ENCODE assay signal across 2 cellular contexts in genomic region chrY:24824184-24824879, GRCh38. TPM values are rescaled to one million over a fixed set of nuclear protein-coding genes. Genes with fewer than 3 reads are reported as not detected.
"Had no signal": no experiment of that assay in that cellular context is flagged by ENCODE, and none has a peak within 500 bp of the region (broad histone marks: within the 10 kb centered on the region; RNA-seq: fewer than 3 reads in every experiment).

No MANE protein-coding gene starts in this region.

RNA-seq across cellular contexts. Expression of gene DAZ4, which starts 9.4 kb away (rescaled TPM):
- total RNA-seq: G401, GM12878 had no signal

RNA-seq across cellular contexts. Expression of gene DAZ3, which starts 11.1 kb away (rescaled TPM):
- total RNA-seq: G401, GM12878 had no signal
